8 cellular contexts compared by ENCODE assay signal in the genomic region with DNA sequence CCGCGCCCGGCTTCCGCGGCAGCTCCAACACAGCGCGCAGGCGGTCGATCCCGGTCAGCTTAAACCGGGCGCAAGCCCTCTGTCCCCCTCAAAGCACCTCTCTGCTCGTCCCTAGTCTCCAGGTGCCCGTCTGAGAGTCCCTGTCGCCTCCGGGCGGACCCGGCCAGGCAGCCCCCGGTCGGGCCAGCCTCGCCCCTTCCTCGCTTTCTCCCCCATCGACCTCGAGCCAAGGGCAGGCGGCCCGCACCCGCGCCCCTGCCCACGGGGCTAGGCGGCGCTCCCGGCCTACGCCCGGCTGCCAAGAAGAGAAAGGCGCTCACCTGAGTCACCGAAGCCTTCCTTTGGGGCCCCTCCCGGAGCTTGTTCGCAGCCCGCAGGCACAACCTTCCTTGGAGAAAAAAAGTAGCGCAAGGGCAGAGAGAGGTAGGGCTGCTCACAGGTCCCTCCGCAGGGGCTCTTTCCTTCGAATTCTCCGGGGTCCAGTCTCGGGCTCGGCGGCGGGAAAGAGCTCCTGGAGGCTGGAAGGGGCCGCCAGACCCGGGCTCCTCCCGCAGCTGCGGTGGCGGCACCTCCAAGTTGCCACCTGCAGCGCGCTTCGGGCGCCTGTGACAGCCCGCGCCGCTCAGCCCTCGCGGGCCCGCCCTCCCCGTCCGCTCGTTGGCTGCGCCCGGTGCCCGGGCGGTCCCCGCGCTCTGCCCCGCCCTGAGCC.
A peak's percentile ranks its signal among the peaks of the same experiment; 100 is the strongest.
DNase-seq lines count a peak whose midpoint lies in the region; ATAC-seq lines count a peak whose summit lies in the region.

No MANE protein-coding gene starts in this region.

- peak overlapping the region; percentile 64 to 85 for H3K4me3 ChIP-seq in mesenchymal stem cell (ENCODE audit: insufficient read depth in 1 of 2, low read depth in 1 of 2, low read length in 2 of 2)

- peak; percentile 93 for DNase-seq in AG20443 (ENCODE audit: low spot score)
- peak; percentile 30 for DNase-seq in GM19238 (ENCODE audit: insufficient read length, low spot score)
- peak in 13 of 34 experiments; percentile 5 to 40 (median 20) for DNase-seq in T-cell
- peak; percentile 63 for DNase-seq in epidermal melanocyte (ENCODE audit: insufficient read length, low spot score)
- DNase-seq in mesenchymal stem cell, result no peak
- DNase-seq in stimulated activated naive CD8-positive, alpha-beta T cell treated with anti-CD3 and anti-CD28 coated beads, Interleukin-15, Interleukin-2, amounts not matched to agents 100 U/mL and 50 U/mL, for 24 hours, result peak; percentile 39

- 2% methylated on average over 66 of the region's 72 CpGs for WGBS in mesenchymal stem cell

- H3K9me3 ChIP-seq in mesenchymal stem cell (ENCODE audit: control insufficient read depth, low read length), result no peaks in the 10 kb centered on the region

- no peak overlapping the region for H4K91ac ChIP-seq in mesenchymal stem cell (ENCODE audit: low read length)

- H3K4me1 Mint-ChIP-seq in T-cell, result peaks cover 0 to 9% (median 7%) of the 10 kb centered on the region in 3 donors

- CTCF ChIA-PET in T-cell (lab: Charles Lee), result no interaction called here

- H3K4ac ChIP-seq in mesenchymal stem cell (ENCODE audit: low read depth in 1 of 2, low read length in 2 of 2), result no peak overlapping the region

- no peak overlapping the region for H2BK5ac ChIP-seq in mesenchymal stem cell (ENCODE audit: low read depth, low read length, poor library complexity, severe bottlenecking)

- H3K4me3 Mint-ChIP-seq in T-cell, result peak overlapping the region in 2 of 3 donors; percentile 7 to 64

- H3K14ac ChIP-seq in mesenchymal stem cell (ENCODE audit: low read length in 2 of 2), result no peak overlapping the region

- H2AFZ ChIP-seq in mesenchymal stem cell (ENCODE audit: low read depth, low read length), result no peak overlapping the region

- no peaks in the 10 kb centered on the region for H3K36me3 ChIP-seq in mesenchymal stem cell (ENCODE audit: control insufficient read depth in 1 of 2, insufficient read depth in 2 of 2, low read depth in 1 of 2, low read length in 2 of 2)

- H3K27me3 Mint-ChIP-seq in T-cell, result peaks cover 26 to 29% of the 10 kb centered on the region in 2 donors

- H3K18ac ChIP-seq in mesenchymal stem cell (ENCODE audit: low read depth in 1 of 2, low read length in 2 of 2), result no peak overlapping the region

- H2AK5ac ChIP-seq in mesenchymal stem cell (ENCODE audit: low read length, severe bottlenecking), result no peak overlapping the region

- no peak overlapping the region for H3K27ac ChIP-seq in mesenchymal stem cell (ENCODE audit: low read length, poor library complexity, severe bottlenecking)

- peak overlapping the region; percentile 99 for H3K4me2 ChIP-seq in mesenchymal stem cell (ENCODE audit: low read length, poor library complexity, severe bottlenecking)

- no peak overlapping the region for H4K8ac ChIP-seq in mesenchymal stem cell (ENCODE audit: low read length)

- no peak overlapping the region for H3K23ac ChIP-seq in mesenchymal stem cell (ENCODE audit: low read length in 2 of 2)

- no peaks in the 10 kb centered on the region for H3K79me1 ChIP-seq in mesenchymal stem cell (replicated peaks; ENCODE audit: low read length, poor library complexity, severe bottlenecking)

- peak overlapping the region; percentile 78 for H3K9ac ChIP-seq in mesenchymal stem cell (ENCODE audit: low read length)

- H3K4me1 ChIP-seq in mesenchymal stem cell (ENCODE audit: control insufficient read depth, insufficient read depth, low read depth, low read length), result peaks cover 26% of the 10 kb centered on the region

- H3K36me3 Mint-ChIP-seq in T-cell, result no peaks in the 10 kb centered on the region

- no peak overlapping the region for H2BK120ac ChIP-seq in mesenchymal stem cell (ENCODE audit: low read depth, low read length)

- no peak overlapping the region for H2BK12ac ChIP-seq in mesenchymal stem cell (ENCODE audit: low read length in 2 of 2)

- H3K27me3 ChIP-seq in mesenchymal stem cell (ENCODE audit: control insufficient read depth in 1 of 2, insufficient read depth in 1 of 2, low read length in 2 of 2), result peaks cover 15 to 42% of the 10 kb centered on the region in 2 experiments

- POLR2A ChIA-PET in T-cell (lab: Charles Lee), result no interaction called here

- no peak overlapping the region for H3K27ac Mint-ChIP-seq in T-cell

- ATAC-seq in HG03571 (IDR thresholded peaks at IDR 0.05; ENCODE audit: unreplicated experiment), result peak; percentile 53
- ATAC-seq in T-cell (replicated peaks in 1 of 4), result peak in 3 of 4 experiments; percentile 45 to 82 (median 76)
- ATAC-seq in stimulated activated naive CD8-positive, alpha-beta T cell treated with anti-CD3 and anti-CD28 coated beads, Interleukin-15, Interleukin-2, amounts not matched to agents 100 U/mL and 50 U/mL, for 24 hours, result peak; percentile 78
- no peak for ATAC-seq in HG03025 (IDR thresholded peaks at IDR 0.05; ENCODE audit: low FRiP score, unreplicated experiment)

- H2BK15ac ChIP-seq in mesenchymal stem cell (ENCODE audit: low read depth, poor library complexity, severe bottlenecking), result no peak overlapping the region

- H3K9me3 Mint-ChIP-seq in T-cell, result no peaks in the 10 kb centered on the region
